1 cellular context compared by ENCODE assay signal in genomic region chr11:23931443-23931842, GRCh38.
TF ChIP-seq lines count a peak whose summit lies in the region.

No MANE protein-coding gene starts in this region.

TF ChIP-seq in SK-N-SH treated with all-trans-retinoic acid at 6 μM for 48 hours, 23 proteins besides CTCF, POLR2A, EP300 and RAD21:
- no peak for TF ChIP-seq CSRNP3 (CRISPR knock-in tag; IDR thresholded peaks at IDR 0.05)
- no peak for TF ChIP-seq ZNF565 (CRISPR knock-in tag; conservative IDR thresholded peaks at IDR 0.05; ENCODE audit: low read depth)
- TF ChIP-seq ZFP3 (CRISPR knock-in tag; IDR thresholded peaks at IDR 0.05), result peak; percentile 92
- TF ChIP-seq POU6F1 (CRISPR knock-in tag; IDR thresholded peaks at IDR 0.05; ENCODE audit: borderline replicate concordance, low read depth), result no peak
- no peak for TF ChIP-seq ISL1 (CRISPR knock-in tag; IDR thresholded peaks at IDR 0.05)
- TF ChIP-seq OSR1 (CRISPR knock-in tag; IDR thresholded peaks at IDR 0.05), result no peak
TF ChIP-seq in SK-N-SH treated with all-trans-retinoic acid at 6 μM for 48 hours: peak in this region for 1.
